8 cellular contexts compared by ENCODE assay signal in the genomic region with DNA sequence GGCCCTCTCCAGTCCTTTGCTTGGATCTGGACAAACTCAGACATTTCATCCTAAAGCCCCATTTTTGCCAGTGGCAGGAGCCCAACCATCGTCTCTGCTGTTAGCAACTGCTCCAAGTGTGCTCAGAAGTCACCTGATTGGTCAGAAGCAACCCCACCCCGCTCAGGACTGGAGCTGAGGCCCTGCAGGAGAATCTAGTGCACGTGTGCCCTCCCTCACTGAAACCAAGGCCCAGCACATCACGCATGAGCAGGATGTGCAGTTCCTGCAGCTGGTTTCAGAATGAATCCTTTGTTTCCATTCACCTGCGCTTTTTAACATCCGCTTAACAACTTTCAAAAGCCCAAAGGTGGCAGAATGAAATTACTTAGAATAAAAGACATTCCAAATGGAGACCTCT.
DNase-seq lines count a peak whose midpoint lies in the region; ATAC-seq and TF ChIP-seq lines count a peak whose summit lies in the region.

No MANE protein-coding gene starts in this region.

- no peaks in the 10 kb centered on the region for H4K20me1 ChIP-seq in OCI-LY3 (ENCODE audit: insufficient read depth, low read length)

- H3K4me2 ChIP-seq in OCI-LY3 (ENCODE audit: low read length) = peak overlapping the region; percentile 89

- DNase-seq in H7 (peak; percentile 81), foreskin keratinocyte (peak; percentile 26 to 75), GF-D8 (lab: John Stamatoyannopoulos, UW) (no peak), NCI-H510A (lab: John Stamatoyannopoulos, UW) (no peak), NCI-H2081 (lab: John Stamatoyannopoulos, UW) (no peak), NCI-H446 (lab: John Stamatoyannopoulos, UW) (no peak)

- peak overlapping the region; percentile 68 for H3K27ac ChIP-seq in OCI-LY3 (ENCODE audit: low read length)
- peak overlapping the region; percentile 93 for H3K27ac ChIP-seq in foreskin keratinocyte

- H3K4me3 ChIP-seq in H7 (ENCODE audit: insufficient read depth, low read depth, low read length) = no peak overlapping the region
- H3K4me3 ChIP-seq in OCI-LY3 (ENCODE audit: low read length) = peak overlapping the region; percentile 49

- no peak for TF ChIP-seq POLR2A in GM18505 (IDR thresholded peaks at IDR 0.05; ENCODE audit: borderline replicate concordance, extremely low read depth, insufficient read depth, insufficient read length)

- H3K36me3 ChIP-seq in H7 (replicated peaks; ENCODE audit: control insufficient read depth, insufficient read depth, low read length) (no peaks in the 10 kb centered on the region), OCI-LY3 (replicated peaks; ENCODE audit: low read depth, low read length) (no peaks in the 10 kb centered on the region)

- H3K9ac ChIP-seq in OCI-LY3 (ENCODE audit: low read length) = peak overlapping the region; percentile 26; the same call in 1 of the 2 replicates

- peak; percentile 98 for ATAC-seq in GM18505 (IDR thresholded peaks at IDR 0.05; ENCODE audit: unreplicated experiment)
- peak; percentile 38 for ATAC-seq in foreskin keratinocyte

- H3K27me3 ChIP-seq in H7 (ENCODE audit: control insufficient read depth, insufficient read depth, low read length) (no peaks in the 10 kb centered on the region), OCI-LY3 (ENCODE audit: low read depth, low read length) (no peaks in the 10 kb centered on the region), foreskin keratinocyte (no peaks in the 10 kb centered on the region)

- H3K4me1 ChIP-seq in OCI-LY3 (ENCODE audit: low read length) = peaks cover 34% of the 10 kb centered on the region
- peaks cover 40% of the 10 kb centered on the region for H3K4me1 ChIP-seq in foreskin keratinocyte

- H2AFZ ChIP-seq in OCI-LY3 (ENCODE audit: low read depth, low read length) = peak overlapping the region; percentile 16; the same call in 1 of the 2 replicates

- TF ChIP-seq CTCF in OCI-LY3 (IDR thresholded peaks at IDR 0.05; ENCODE audit: low read depth, low read length) = no peak; the same call in 1 of the 2 replicates
- no peak for TF ChIP-seq CTCF in foreskin keratinocyte (conservative IDR thresholded peaks at IDR 0.05)

- H3K9me3 ChIP-seq in OCI-LY3 (ENCODE audit: insufficient read depth, low read length) = no peaks in the 10 kb centered on the region

- H3K79me2 ChIP-seq in OCI-LY3 (ENCODE audit: low read length) = no peaks in the 10 kb centered on the region

Comparison
In these comparisons a context has a peak if more than half of its experiments do, and no peak if none do; other contexts are left out.
1. DNase-seq: peak in H7 (single experiment) and foreskin keratinocyte (2 of 2); none in GF-D8 (single experiment), NCI-H510A (single experiment), NCI-H2081 (0 of 2) and NCI-H446 (0 of 2).